17 cellular contexts compared by ENCODE assay signal in genomic region chr15:85172846-85173490, GRCh38.
"Had no signal": no experiment of that assay in that cellular context is flagged by ENCODE, and none has a peak within 500 bp of the region (broad histone marks: within the 10 kb centered on the region; RNA-seq: fewer than 3 reads in every experiment).

No MANE protein-coding gene starts in this region.

- H3K27me3 ChIP-seq: cardiac muscle cell had no signal

- H3K4me1 Mint-ChIP-seq: activated naive CD4-positive, alpha-beta T cell treated with anti-CD3 and anti-CD28 coated beads, Interleukin-2, amount 10 ng/mL, durations not matched to agents 7 days and 5 days; endodermal cell had no signal

- H3K27ac Mint-ChIP-seq: activated naive CD4-positive, alpha-beta T cell treated with anti-CD3 and anti-CD28 coated beads, Interleukin-2, amount 10 ng/mL, durations not matched to agents 7 days and 5 days; endodermal cell; nephron had no signal

- H3K36me3 Mint-ChIP-seq: activated naive CD4-positive, alpha-beta T cell treated with anti-CD3 and anti-CD28 coated beads, Interleukin-2, amount 10 ng/mL, durations not matched to agents 7 days and 5 days had no signal

- H3K36me3 ChIP-seq: cardiac muscle cell, esophagus muscularis mucosa, tibial nerve had no signal

- DNase-seq: activated CD4-positive, CD25-positive, alpha-beta regulatory T cell treated with anti-CD3 and anti-CD28 coated beads, Interleukin-2, amount 50 U/mL, for 72 hours; activated naive CD4-positive, alpha-beta T cell treated with anti-CD3 and anti-CD28 coated beads, Interleukin-2, amount 10 ng/mL, durations not matched to agents 7 days and 5 days; activated T-cell treated with anti-CD3 and anti-CD28 coated beads for 4 hours; dorsolateral prefrontal cortex; endodermal cell; foreskin melanocyte; nucleus accumbens; stimulated activated CD4-positive, alpha-beta T cell treated with anti-CD3 and anti-CD28 coated beads, Interleukin-15, amount 100 ng/mL, for 24 hours; stimulated activated CD4-positive, alpha-beta T cell treated with anti-CD3 and anti-CD28 coated beads, Interleukin-4, amount 100 ng/mL, for 24 hours; stimulated activated naive CD4-positive, alpha-beta T cell; T-helper 1 cell; T1000 had no signal

- H3K27ac ChIP-seq: cardiac muscle cell, dorsolateral prefrontal cortex, esophagus muscularis mucosa, tibial nerve had no signal

- H3K4me3 Mint-ChIP-seq: activated naive CD4-positive, alpha-beta T cell treated with anti-CD3 and anti-CD28 coated beads, Interleukin-2, amount 10 ng/mL, durations not matched to agents 7 days and 5 days; endodermal cell; nephron had no signal

- H3K4me3 ChIP-seq: cardiac muscle cell, dorsolateral prefrontal cortex, esophagus muscularis mucosa, skin epidermis, tibial nerve had no signal
